Comparison of ENCODE assay signal across 9 cellular contexts in genomic region chr16:52247737-52248136, GRCh38.
"Had no signal": no experiment of that assay in that cellular context is flagged by ENCODE, and none has a peak within 500 bp of the region (broad histone marks: within the 10 kb centered on the region; RNA-seq: fewer than 3 reads in every experiment).

No MANE protein-coding gene starts in this region.

- H3K4me3 ChIP-seq: GM23248, HAP-1 had no signal

- DNase-seq: GM23248, GOT3, H7, Karpas-422, KBM-7 had no signal

- ATAC-seq: HCT116 had no signal

- H3K27ac ChIP-seq: GM23248, KMS-11 had no signal

- FAIRE-seq: HTR-8/SVneo had no signal

- H3K36me3 ChIP-seq: HAP-1 had no signal
